10 cellular contexts compared by ENCODE assay signal in the genomic region with DNA sequence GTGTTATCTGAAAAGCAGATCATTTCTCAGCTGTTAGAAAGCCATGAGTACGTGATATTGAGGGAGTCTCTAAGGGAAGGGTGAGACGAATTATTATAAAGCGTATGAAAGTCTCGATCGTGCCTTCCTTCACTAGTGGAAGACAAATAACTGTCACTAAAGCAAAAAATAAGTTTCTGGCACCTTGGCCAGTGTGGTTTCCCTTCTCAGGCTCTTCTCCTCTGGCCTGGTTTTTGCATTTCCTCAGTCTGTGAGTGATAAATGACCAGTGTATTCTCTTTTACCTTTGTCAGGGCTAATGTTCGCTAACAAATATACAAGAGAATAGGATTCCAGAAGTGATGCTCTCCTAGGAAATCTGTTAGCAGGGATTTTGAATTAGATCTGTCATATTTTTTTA.
"Had no signal": no experiment of that assay in that cellular context is flagged by ENCODE, and none has a peak within 500 bp of the region (broad histone marks: within the 10 kb centered on the region; RNA-seq: fewer than 3 reads in every experiment).

No MANE protein-coding gene starts in this region.

- H3K36me3 Mint-ChIP-seq: mesothelial cell of epicardium had no signal

- H3K4me3 ChIP-seq: lower lobe of right lung, tibial nerve had no signal

- H3K9me3 ChIP-seq: lower lobe of right lung, tibial nerve had no signal

- H3K9me3 Mint-ChIP-seq: mesothelial cell of epicardium had no signal

- H3K4me1 ChIP-seq: lower lobe of right lung, tibial nerve had no signal

- H3K27ac Mint-ChIP-seq: mesothelial cell of epicardium had no signal

- H3K4me3 Mint-ChIP-seq: mesothelial cell of epicardium had no signal

- DNase-seq: activated CD4-positive, CD25-positive, alpha-beta regulatory T cell treated with anti-CD3 and anti-CD28 coated beads, Interleukin-2, amount 50 U/mL, for 72 hours; activated gamma-delta T cell treated with Interleukin-2 at 50 U/mL for 16 hours; brain microvascular endothelial cell; left cardiac atrium; lower lobe of right lung; right cardiac atrium; SHP77 treated with DMSO at 0.1 percent for 48 hours; small intestine had no signal

- H3K36me3 ChIP-seq: brain microvascular endothelial cell, lower lobe of right lung, tibial nerve had no signal

- H3K27me3 ChIP-seq: brain microvascular endothelial cell, tibial nerve had no signal

- H3K27ac ChIP-seq: brain microvascular endothelial cell, lower lobe of right lung, tibial nerve had no signal

- ATAC-seq: left cardiac atrium, lower lobe of right lung, right cardiac atrium had no signal
